Comparison of ENCODE assay signal across 24 cellular contexts in the genomic region with DNA sequence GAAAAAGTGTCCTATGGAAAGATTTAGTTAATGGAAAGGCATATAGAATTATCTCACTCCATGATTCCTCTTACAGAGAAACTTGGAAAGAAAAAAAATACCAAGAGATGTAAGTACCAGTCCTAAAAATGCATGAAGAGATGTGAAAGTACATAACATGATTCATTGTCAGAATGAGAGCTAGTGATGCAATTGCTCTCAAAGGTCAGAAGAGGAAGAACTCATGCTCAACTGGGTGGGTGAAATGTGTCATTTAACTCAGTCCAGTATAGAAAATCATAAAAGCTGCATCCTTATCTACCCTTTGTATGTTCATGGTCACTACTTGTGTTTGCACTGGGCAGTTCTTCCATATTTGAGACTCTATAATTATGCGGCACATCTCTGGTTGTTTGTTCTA.
DNase-seq lines count a peak whose midpoint lies in the region; ATAC-seq lines count a peak whose summit lies in the region.
"Had no signal": no experiment of that assay in that cellular context is flagged by ENCODE, and none has a peak within 500 bp of the region (broad histone marks: within the 10 kb centered on the region; RNA-seq: fewer than 3 reads in every experiment).

No MANE protein-coding gene starts in this region.

- peak; percentile 99 for DNase-seq in NCI-H146 (lab: John Stamatoyannopoulos, UW)
- peak; percentile 90 for DNase-seq in SKM-1 treated with dmso at 0.1 percent for 144 hours (lab: John Stamatoyannopoulos, UW; ENCODE audit: unreplicated experiment)
- DNase-seq in iris pigment epithelial cell (ENCODE audit: low read depth), result peak; percentile 61
- no peak for DNase-seq in OCI-M2 (lab: John Stamatoyannopoulos, UW; ENCODE audit: unreplicated experiment)
- no peak for DNase-seq in NCI-H774 (lab: John Stamatoyannopoulos, UW)
- DNase-seq: activated CD4-positive, CD25-positive, alpha-beta regulatory T cell; activated naive CD4-positive, alpha-beta T cell treated with anti-CD3 and anti-CD28 coated beads, Interleukin-2, amount 10 ng/mL, durations not matched to agents 7 days and 5 days; cortex of kidney; DMS79 treated with DMSO at 0.1 percent for 48 hours; KG1; left cardiac atrium; MG63; NCI-H1694 treated with DMSO at 0.1 percent for 48 hours; NCI-H2171; NCI-H526; nephron progenitor cell; pancreas; SJCRH30; spleen; T-helper 1 cell had no signal

- peak; percentile 64 for ATAC-seq in GM19351 (IDR thresholded peaks at IDR 0.05; ENCODE audit: unreplicated experiment)
- ATAC-seq in HG03108 (IDR thresholded peaks at IDR 0.05; ENCODE audit: unreplicated experiment), result no peak
- ATAC-seq in HG02885 (IDR thresholded peaks at IDR 0.05; ENCODE audit: poor library complexity, unreplicated experiment), result no peak
- ATAC-seq: left cardiac atrium, Panc1, pancreas had no signal

Comparison
In these comparisons a context has a peak if more than half of its experiments do, and no peak if none do; other contexts are left out.
1. DNase-seq: peak in NCI-H146 (single experiment), SKM-1 treated with dmso at 0.1 percent for 144 hours (single experiment) and iris pigment epithelial cell (single experiment); none in OCI-M2 (single experiment) and NCI-H774 (single experiment).